ENCODE assay signal across 8 cellular contexts in the genomic region with DNA sequence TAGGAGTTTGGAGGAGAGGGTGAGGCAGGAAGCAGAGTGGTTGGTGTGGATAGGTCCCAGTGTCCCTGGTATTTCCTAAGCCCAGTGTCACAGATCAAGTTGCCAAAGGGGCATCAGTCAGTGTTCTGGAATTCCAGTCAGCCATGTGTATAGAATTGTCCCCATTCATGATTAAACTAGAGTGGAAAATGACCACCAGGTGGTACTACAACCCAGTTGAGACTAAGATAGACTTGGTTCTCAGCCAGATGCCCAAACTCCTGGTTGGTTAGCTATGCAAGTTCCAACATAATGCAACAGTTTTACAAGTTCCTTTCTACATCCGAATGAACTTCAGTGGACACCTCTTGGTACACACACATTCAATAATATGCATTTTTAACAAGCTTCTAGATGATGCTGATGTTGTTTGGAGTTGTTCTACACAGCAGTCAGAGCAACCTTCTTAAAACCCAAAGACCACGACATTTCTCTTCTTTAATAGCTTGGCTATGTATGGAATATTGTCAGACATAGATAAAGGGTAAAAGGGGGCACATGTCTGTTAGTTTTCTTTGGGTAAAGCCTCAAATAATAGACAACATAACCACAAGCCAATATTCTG. TPM values are rescaled to one million over a fixed set of nuclear protein-coding genes. Genes with fewer than 3 reads are reported as not detected.
DNase-seq lines count a peak whose midpoint lies in the region; ATAC-seq, FAIRE-seq and TF ChIP-seq lines count a peak whose summit lies in the region.

No MANE protein-coding gene starts in this region.

- H3K9me3 ChIP-seq in hepatocyte (ENCODE audit: low read depth) (no peaks in the 10 kb centered on the region), skeletal muscle satellite cell (replicated peaks; ENCODE audit: low read length) (no peaks in the 10 kb centered on the region)

- H3K27me3 ChIP-seq in hepatocyte (no peaks in the 10 kb centered on the region), skeletal muscle satellite cell (ENCODE audit: control insufficient read depth, insufficient read depth, low read length) (no peaks in the 10 kb centered on the region)

- TF ChIP-seq CTCF in hepatocyte (IDR thresholded peaks at IDR 0.05; ENCODE audit: poor library complexity), result peak; percentile 65

- no peaks in the 10 kb centered on the region for H3K79me2 ChIP-seq in hepatocyte

- peak; percentile 78 for ATAC-seq in HG03159 (IDR thresholded peaks at IDR 0.05; ENCODE audit: unreplicated experiment)

- H3K4me1 ChIP-seq in hepatocyte (ENCODE audit: insufficient read depth) (no peaks in the 10 kb centered on the region), skeletal muscle satellite cell (ENCODE audit: control insufficient read depth, insufficient read depth, low read length) (peaks cover 3% of the 10 kb centered on the region)

- H3K4me2 ChIP-seq in hepatocyte (no peak overlapping the region), skeletal muscle satellite cell (ENCODE audit: low read length) (peak overlapping the region; percentile 24)

- no peak overlapping the region for H3K9ac ChIP-seq in skeletal muscle satellite cell (ENCODE audit: low read depth, low read length)

- H3K36me3 ChIP-seq in hepatocyte (replicated peaks; ENCODE audit: insufficient read depth, low read depth) (no peaks in the 10 kb centered on the region), skeletal muscle satellite cell (ENCODE audit: insufficient read depth, low read length) (no peaks in the 10 kb centered on the region)

- H3K4me3 ChIP-seq in hepatocyte (no peak overlapping the region), skeletal muscle satellite cell (ENCODE audit: low read length) (no peak overlapping the region)

- peak; percentile 71 for FAIRE-seq in A204.1 (lab: Jason Lieb, UNC)

- H3K27ac ChIP-seq in hepatocyte, result no peak overlapping the region

- DNase-seq in ELF-1 (ENCODE audit: low read depth, low spot score) (peak; percentile 68), NCI-H226 (peak; percentile 52), amniotic epithelial cell (ENCODE audit: low read depth) (peak; percentile 73), hepatocyte (ENCODE audit: low spot score) (peak; percentile 88)
- DNase-seq in NK-92 treated with Interleukin-12 subunit alpha and Interleukin-12 subunit beta, amount 100 ng/mL, for 24 hours (lab: John Stamatoyannopoulos, UW), result no peak

- no peaks in the 10 kb centered on the region for H3K9me2 ChIP-seq in hepatocyte (replicated peaks; ENCODE audit: insufficient read depth)

- no peaks in the 10 kb centered on the region for H4K20me1 ChIP-seq in hepatocyte (ENCODE audit: insufficient read depth, poor library complexity, severe bottlenecking)

- WGBS in hepatocyte (ENCODE audit: low lambda C conversion rate, missing lambda C conversion rate), result 52% methylated on average over 2 of the region's 2 CpGs

- no peak overlapping the region for H2AFZ ChIP-seq in hepatocyte

RNA-seq across cellular contexts. Expression of a gene that starts 8.4 kb away (rescaled TPM):
- 20.8 and 35.6 TPM in 2 replicates for total RNA-seq in hepatocyte
- polyA plus RNA-seq in hepatocyte, result 10.0 and 10.2 TPM in 2 replicates
- total RNA-seq in skeletal muscle satellite cell (2012; rRNA removed), result 30.8 and 35.2 TPM in 2 replicates

RNA-seq across cellular contexts. Expression of a gene that starts 9.3 kb away (rescaled TPM):
- total RNA-seq in hepatocyte, result 21.1 and 22.8 TPM in 2 replicates
- 9.7 and 13.0 TPM in 2 replicates for polyA plus RNA-seq in hepatocyte
- 0.25 and 0.44 TPM in 2 replicates for total RNA-seq in skeletal muscle satellite cell (2012; rRNA removed)
